Comparison of ENCODE assay signal across 9 cellular contexts in the genomic region with DNA sequence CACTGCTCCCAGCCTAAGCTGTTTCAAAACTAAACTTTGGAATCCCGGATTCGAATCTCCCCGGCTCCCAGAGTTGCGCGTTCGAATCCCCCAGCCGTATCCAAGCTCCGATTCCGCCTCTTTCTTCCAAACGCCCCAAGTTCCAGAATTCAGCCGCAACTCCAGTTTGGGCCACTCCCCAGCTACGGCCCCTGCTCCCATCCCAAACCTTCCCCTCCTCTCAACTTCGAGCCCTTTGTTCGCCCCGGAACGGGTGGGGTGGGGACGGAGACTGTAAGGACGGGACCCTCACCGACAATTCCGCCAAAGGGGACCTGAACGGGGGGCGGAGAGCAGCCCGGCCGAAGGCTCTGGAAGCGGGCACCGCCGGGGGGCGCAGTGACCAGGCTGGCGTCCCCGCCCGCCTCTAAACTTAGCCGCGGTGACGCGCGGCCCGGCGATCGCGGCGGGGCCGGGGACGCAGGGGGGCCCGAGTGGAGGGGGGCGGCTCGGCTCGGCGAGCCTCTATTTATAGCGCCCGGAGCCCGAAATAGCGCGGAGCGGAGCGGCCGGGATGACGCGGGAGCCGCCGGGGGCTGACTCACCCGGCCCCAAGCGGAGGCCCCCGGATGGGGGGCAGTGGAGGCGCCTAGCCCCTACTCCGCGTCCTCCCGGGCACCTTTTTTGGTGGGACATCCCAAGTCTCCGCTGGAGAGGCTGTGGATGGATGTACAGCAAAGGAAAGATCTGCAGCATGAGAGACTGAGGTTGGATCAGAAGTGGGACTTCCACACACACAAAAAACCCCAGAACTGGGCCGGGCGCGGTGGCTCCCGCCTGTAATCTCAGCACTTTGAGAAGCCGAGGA. TPM values are rescaled to one million over a fixed set of nuclear protein-coding genes. Genes with fewer than 3 reads are reported as not detected.
DNase-seq lines count a peak whose midpoint lies in the region; ATAC-seq, FAIRE-seq and TF ChIP-seq lines count a peak whose summit lies in the region.
"Had no signal": no experiment of that assay in that cellular context is flagged by ENCODE, and none has a peak within 500 bp of the region (broad histone marks: within the 10 kb centered on the region; RNA-seq: fewer than 3 reads in every experiment).

No MANE protein-coding gene starts in this region.

- peak overlapping the region; percentile 95 for H4K8ac ChIP-seq in mesenchymal stem cell (ENCODE audit: low read length)

- no peaks in the 10 kb centered on the region; the same call in 1 of the 2 replicates for H3K79me2 ChIP-seq in OCI-LY7 (ENCODE audit: insufficient read depth, low read depth, low read length)

- peak overlapping the region; percentile 56 for H2AK5ac ChIP-seq in mesenchymal stem cell (ENCODE audit: low read length, severe bottlenecking)

- H3K4me2 ChIP-seq in OCI-LY7 (ENCODE audit: low read length): peak overlapping the region; percentile 62
- H3K4me2 ChIP-seq in mesenchymal stem cell (ENCODE audit: low read length, poor library complexity, severe bottlenecking): peak overlapping the region; percentile 95

- ATAC-seq in HG02588 (IDR thresholded peaks at IDR 0.05; ENCODE audit: unreplicated experiment): no peak

- no peak for FAIRE-seq in urothelium cell line (lab: Jason Lieb, UNC)
- FAIRE-seq: A204.1 had no signal

- H4K20me1 ChIP-seq in OCI-LY7 (ENCODE audit: insufficient read depth, low read length): no peaks in the 10 kb centered on the region

- CTCF ChIA-PET in OCI-LY7 (lab: Charles Lee; ENCODE audit: unreplicated experiment): interaction anchor here (0.7 kb wide), 1 partner anchor 50 kb away, joined by 4 read pairs; no protein-coding TSS in a partner anchor

- peak overlapping the region; percentile 95 for H4K91ac ChIP-seq in mesenchymal stem cell (ENCODE audit: low read length)

- peak overlapping the region; percentile 29; the same call in 1 of the 2 replicates for H2AFZ ChIP-seq in OCI-LY7 (ENCODE audit: low read length)
- peak overlapping the region; percentile 67 for H2AFZ ChIP-seq in mesenchymal stem cell (ENCODE audit: low read depth, low read length)

- H3K9me2 ChIP-seq in OCI-LY7 (ENCODE audit: insufficient read depth, low read length): no peaks in the 10 kb centered on the region

- peaks cover 44% of the 10 kb centered on the region for H3K4me1 ChIP-seq in OCI-LY7 (ENCODE audit: insufficient read depth, low read length, poor library complexity, severe bottlenecking)
- H3K4me1 ChIP-seq in mesenchymal stem cell (ENCODE audit: control insufficient read depth, insufficient read depth, low read depth, low read length): peaks cover 11% of the 10 kb centered on the region

- H3K27ac ChIP-seq in OCI-LY7 (ENCODE audit: low read depth, low read length, poor library complexity, severe bottlenecking) (no peak overlapping the region), mesenchymal stem cell (ENCODE audit: low read length, poor library complexity, severe bottlenecking) (no peak overlapping the region)

- peak overlapping the region; percentile 98 for H3K9ac ChIP-seq in mesenchymal stem cell (ENCODE audit: low read length)

- no peaks in the 10 kb centered on the region for H3K27me3 ChIP-seq in mesenchymal stem cell (ENCODE audit: control insufficient read depth in 1 of 2, insufficient read depth in 1 of 2, low read length in 2 of 2)

- peak overlapping the region; percentile 97 for H2BK120ac ChIP-seq in mesenchymal stem cell (ENCODE audit: low read depth, low read length)

- H3K18ac ChIP-seq in mesenchymal stem cell (ENCODE audit: low read depth in 1 of 2, low read length in 2 of 2): peak overlapping the region; percentile 93 to 95

- H3K23ac ChIP-seq in mesenchymal stem cell (ENCODE audit: low read length in 2 of 2): peak overlapping the region in 1 of 2 experiments; percentile 70

- peak overlapping the region; percentile 44 for H2BK5ac ChIP-seq in mesenchymal stem cell (ENCODE audit: low read depth, low read length, poor library complexity, severe bottlenecking)

- H3K4ac ChIP-seq in mesenchymal stem cell (ENCODE audit: low read depth in 1 of 2, low read length in 2 of 2): peak overlapping the region; percentile 75 to 87

- WGBS in mesenchymal stem cell: 2% methylated on average over 72 of the region's 73 CpGs

- intact Hi-C loops in OCI-LY7 (cut with micrococcal nuclease; ENCODE audit: unreplicated experiment): loop anchor here (10.0 kb wide), 1 partner anchor 216 kb away; no protein-coding TSS in a partner anchor

- H3K9me3 ChIP-seq in OCI-LY7 (ENCODE audit: low read length) (no peaks in the 10 kb centered on the region), mesenchymal stem cell (ENCODE audit: control insufficient read depth, low read length) (no peaks in the 10 kb centered on the region)

- H3K79me1 ChIP-seq in mesenchymal stem cell (replicated peaks; ENCODE audit: low read length, poor library complexity, severe bottlenecking): no peaks in the 10 kb centered on the region

- peak overlapping the region; percentile 83 for H2BK15ac ChIP-seq in mesenchymal stem cell (ENCODE audit: low read depth, poor library complexity, severe bottlenecking)

- H3K4me3 ChIP-seq in OCI-LY7 (ENCODE audit: low read depth, low read length, poor library complexity, severe bottlenecking) (peak overlapping the region; percentile 58), mesenchymal stem cell (ENCODE audit: insufficient read depth in 1 of 2, low read depth in 1 of 2, low read length in 2 of 2) (peak overlapping the region; percentile 61 to 81)

- no peaks in the 10 kb centered on the region for H3K36me3 ChIP-seq in OCI-LY7 (ENCODE audit: insufficient read depth, low read length)
- no peaks in the 10 kb centered on the region for H3K36me3 ChIP-seq in mesenchymal stem cell (ENCODE audit: control insufficient read depth in 1 of 2, insufficient read depth in 2 of 2, low read depth in 1 of 2, low read length in 2 of 2)

- H3K14ac ChIP-seq in mesenchymal stem cell (ENCODE audit: low read length in 2 of 2): peak overlapping the region; percentile 57 to 64

- BruUV-seq in OCI-LY7 (replicated peaks; lab: Mats Ljungman, UMichigan): no TSS peak

- peak overlapping the region; percentile 87 to 89 for H2BK12ac ChIP-seq in mesenchymal stem cell (ENCODE audit: low read length in 2 of 2)

- POLR2A ChIA-PET in OCI-LY7 (lab: Charles Lee): no interaction called here

- TF ChIP-seq CTCF in OCI-LY7 (conservative IDR thresholded peaks at IDR 0.05; ENCODE audit: low read length): peak; percentile 74

- DNase-seq in DMS 273 (lab: John Stamatoyannopoulos, UW; ENCODE audit: unreplicated experiment) (peak; percentile 71), DMS 273 treated with DMSO at 0.1 percent for 48 hours (lab: John Stamatoyannopoulos, UW) (no peak), OCI-LY7 (ENCODE audit: low spot score) (peak; percentile 29), ecto neural progenitor cell (ENCODE audit: low spot score) (peak; percentile 81), mesenchymal stem cell (peak; percentile 90), urothelium cell line (ENCODE audit: low spot score) (peak; percentile 47), NCI-H510A (lab: John Stamatoyannopoulos, UW) (no peak)

RNA-seq across cellular contexts. Expression of a gene that starts 4.9 kb away (rescaled TPM):
- 125 and 126 TPM in 2 replicates for total RNA-seq in OCI-LY7 (2014; rRNA removed; shearing (Covaris generic))
- total RNA-seq in OCI-LY7 (2022): 46.2 and 59.4 TPM in 2 replicates
- 96.4 TPM for polyA plus RNA-seq in mesenchymal stem cell (2013, experiment 1 of 2)
- polyA plus RNA-seq in mesenchymal stem cell (2013, experiment 2 of 2): 96.1 TPM

RNA-seq across cellular contexts. Expression of a gene that starts 22.2 kb away (rescaled TPM):
- total RNA-seq in OCI-LY7 (2014; rRNA removed; shearing (Covaris generic)): 16.3 and 28.0 TPM in 2 replicates
- 8.8 and 10.8 TPM in 2 replicates for total RNA-seq in OCI-LY7 (2022)
- 6.0 TPM for polyA plus RNA-seq in mesenchymal stem cell (2013, experiment 1 of 2)
- 6.5 TPM for polyA plus RNA-seq in mesenchymal stem cell (2013, experiment 2 of 2)

RNA-seq across cellular contexts. Expression of a gene that starts 23.7 kb away (rescaled TPM):
- 5.3 and 7.8 TPM in 2 replicates for total RNA-seq in OCI-LY7 (2014; rRNA removed; shearing (Covaris generic))
- 15.5 and 17.4 TPM in 2 replicates for total RNA-seq in OCI-LY7 (2022)
- polyA plus RNA-seq in mesenchymal stem cell (2013, experiment 1 of 2): 9.0 TPM
- polyA plus RNA-seq in mesenchymal stem cell (2013, experiment 2 of 2): 9.8 TPM

RNA-seq across cellular contexts. Expression of a gene that starts 39.2 kb away (rescaled TPM):
- total RNA-seq in OCI-LY7 (2014; rRNA removed; shearing (Covaris generic)): 1.2 and 2.3 TPM in 2 replicates
- 2.1 and 2.4 TPM in 2 replicates for total RNA-seq in OCI-LY7 (2022)
- 167 TPM for polyA plus RNA-seq in mesenchymal stem cell (2013, experiment 1 of 2)
- 130 TPM for polyA plus RNA-seq in mesenchymal stem cell (2013, experiment 2 of 2)

RNA-seq across cellular contexts. Expression of a gene that starts 58.2 kb away (rescaled TPM):
- total RNA-seq in OCI-LY7 (2014; rRNA removed; shearing (Covaris generic)): 12.8 and 21.0 TPM in 2 replicates
- total RNA-seq in OCI-LY7 (2022): 24.4 and 30.8 TPM in 2 replicates
- 33.5 TPM for polyA plus RNA-seq in mesenchymal stem cell (2013, experiment 1 of 2)
- 33.3 TPM for polyA plus RNA-seq in mesenchymal stem cell (2013, experiment 2 of 2)

Comparison
In these comparisons a context has a peak if more than half of its experiments do, and no peak if none do; other contexts are left out.
1. DNase-seq: peak in DMS 273 (single experiment), OCI-LY7 (single experiment), ecto neural progenitor cell (single experiment), mesenchymal stem cell (single experiment) and urothelium cell line (single experiment); none in DMS 273 treated with DMSO at 0.1 percent for 48 hours (single experiment) and NCI-H510A (single experiment).